Comparison of ENCODE assay signal across 8 cellular contexts in genomic region chr1:156740679-156741612, GRCh38. TPM values are rescaled to one million over a fixed set of nuclear protein-coding genes. Genes with fewer than 3 reads are reported as not detected.
DNase-seq lines count a peak whose midpoint lies in the region; ATAC-seq and TF ChIP-seq lines count a peak whose summit lies in the region.

Gene MRPL24 (minus strand): TSS chr1:156741088. CDS start chr1:156738704, 2,384 bp downstream.

- 1 to 2% methylated on average over 42 of the region's 42 CpGs for whole genome bisulfite sequencing in lung, 2 donors

- CTCF ChIA-PET in activated CD8-positive, alpha-beta memory T cell treated with anti-CD3 and anti-CD28 coated beads for 36 hours (lab: Charles Lee): interaction anchor here (0.5 to 4.1 kb wide), 12 partner anchors 11 to 366 kb away, joined by 3 to 27 read pairs (median 4); partner anchors contain the start of genes HDGF, ISG20L2, METTL25B and PRCC

- peak within 1 kb of the TSS; percentile 71 to 89 for H3K27ac ChIP-seq in lung (ENCODE audit: low read depth in 1 of 2, low read length in 1 of 2)

- no peak for TF ChIP-seq CTCF in GM20000 (IDR thresholded peaks at IDR 0.05; ENCODE audit: extremely low read depth, missing control alignments)
- TF ChIP-seq CTCF in lung (IDR thresholded peaks at IDR 0.05; ENCODE audit: control extremely low read depth, extremely low read depth): no peak

- no peaks in the 10 kb centered on the region for H3K4me1 ChIP-seq in lung (ENCODE audit: control insufficient read depth in 2 of 2, insufficient read depth in 2 of 2, low read length in 2 of 2)

- peak; percentile 93 for ATAC-seq in lung (ENCODE audit: insufficient read depth, low FRiP score)

- peak within 1 kb of the TSS; percentile 61 for H3K4me3 ChIP-seq in lung

- peaks cover 4 to 37% of the 10 kb centered on the region in 2 donors for H3K36me3 ChIP-seq in lung (ENCODE audit: control insufficient read depth in 2 of 2, insufficient read depth in 2 of 2, low read length in 2 of 2)

- DNase-seq in CMK (ENCODE audit: low read depth): peak; percentile 98
- DNase-seq in GM20000 (ENCODE audit: low spot score): peak; percentile 93
- peak; percentile 98 for DNase-seq in HT-29 (ENCODE audit: low spot score)
- DNase-seq in NOMO-1 (lab: John Stamatoyannopoulos, UW; ENCODE audit: unreplicated experiment in 2 of 2): peak; percentile 99
- DNase-seq in effector CD8-positive, alpha-beta T cell (lab: John Stamatoyannopoulos, UW): peak; percentile 93
- peak; percentile 98 for DNase-seq in lung (ENCODE audit: low spot score)
- DNase-seq in stimulated activated CD4-positive, alpha-beta T cell treated with anti-CD3 and anti-CD28 coated beads, TNF-alpha, amount 100 ng/mL, for 4 hours (ENCODE audit: low read depth in 3 of 3): peak; percentile 91 to 96 (median 91)

- POLR2A ChIA-PET in activated CD8-positive, alpha-beta memory T cell treated with anti-CD3 and anti-CD28 coated beads for 36 hours (lab: Charles Lee): interaction anchor here (0.6 to 2.9 kb wide), 8 partner anchors 9 to 236 kb away, joined by 3 to 36 read pairs (median 4); partner anchors contain the start of genes HDGF, ISG20L2, METTL25B and PRCC

- no peaks in the 10 kb centered on the region for H3K9me3 ChIP-seq in lung (ENCODE audit: control insufficient read depth in 2 of 2, insufficient read depth in 1 of 2, low read length in 1 of 2)

- no peaks in the 10 kb centered on the region for H3K27me3 ChIP-seq in lung (ENCODE audit: control insufficient read depth, insufficient read depth)

RNA-seq across cellular contexts. Expression of gene MRPL24, which starts in this region (rescaled TPM):
- 111 and 115 TPM in 2 replicates for total RNA-seq in HT-29 (2014; rRNA removed; shearing (Covaris generic))
- 100 to 1,000 TPM; 115 to 122 TPM for total RNA-seq in activated CD8-positive, alpha-beta memory T cell treated with anti-CD3 and anti-CD28 coated beads for 36 hours
- 10 to 100 TPM; 26.7 to 65.4 TPM for total RNA-seq in lung
- 100 to 1,000 TPM in 1 of 2 donors, 10 to 100 TPM in 1; 93.6 to 120 TPM for polyA plus RNA-seq in lung

Comparison
In these comparisons a context has a peak if more than half of its experiments do, and no peak if none do; other contexts are left out.
1. Peak in every context shown above with its lines: DNase-seq, ATAC-seq, H3K4me3 ChIP-seq and H3K27ac ChIP-seq.